ENCODE assay signal across 9 cellular contexts in genomic region chr15:100703032-100703578, GRCh38.
A peak's percentile ranks its signal among the peaks of the same experiment; 100 is the strongest.
DNase-seq lines count a peak whose midpoint lies in the region; ATAC-seq and TF ChIP-seq lines count a peak whose summit lies in the region.
"Had no signal": no experiment of that assay in that cellular context is flagged by ENCODE, and none has a peak within 500 bp of the region (broad histone marks: within the 10 kb centered on the region; RNA-seq: fewer than 3 reads in every experiment).

No MANE protein-coding gene starts in this region.

- no peak for DNase-seq in natural killer cell treated with Interleukin-12 subunit alpha and Interleukin-12 subunit beta and Interleukin-15 and Interleukin-18, amount 100 ng/mL, for 72 hours (ENCODE audit: low spot score)
- DNase-seq in natural killer cell (no peak), middle frontal gyrus (ENCODE audit: extremely low spot score, low spot score) (no peak), dorsolateral prefrontal cortex (no peak), hepatocyte (ENCODE audit: low spot score) (no peak)
- DNase-seq in stimulated activated naive B cell treated with anti-CD40 and anti-IgM and Interleukin-4, amounts not matched to agents 10 μg/mL and 1 μg/mL and 100 μg/mL, for 72 hours, result no peak
- DNase-seq: DND-41 had no signal

- H3K27me3 ChIP-seq in dorsolateral prefrontal cortex (peaks cover 0 to 10% (median 0%) of the 10 kb centered on the region in 45 donors), hepatocyte (no peaks in the 10 kb centered on the region)

- no peak overlapping the region for H3K27ac Mint-ChIP-seq in natural killer cell treated with Interleukin-12 subunit alpha and Interleukin-12 subunit beta and Interleukin-15 and Interleukin-18, amount 100 ng/mL, for 72 hours
- H3K27ac Mint-ChIP-seq in natural killer cell, result no peak overlapping the region
- no peak overlapping the region for H3K27ac Mint-ChIP-seq in activated T-helper 17 cell treated with anti-CD3 and anti-CD28 coated beads, Interleukin-2, amount 50 U/mL, for 72 hours
- H3K27ac Mint-ChIP-seq in stimulated activated naive B cell treated with anti-CD40 and anti-IgM and Interleukin-4, amounts not matched to agents 10 μg/mL and 1 μg/mL and 100 μg/mL, for 72 hours, result no peak overlapping the region

- H3K79me2 ChIP-seq in hepatocyte, result no peaks in the 10 kb centered on the region

- no peak overlapping the region for H3K4me2 ChIP-seq in hepatocyte

- H3K36me3 ChIP-seq in hepatocyte (replicated peaks; ENCODE audit: insufficient read depth, low read depth), result no peaks in the 10 kb centered on the region

- H3K4me1 ChIP-seq in hepatocyte (ENCODE audit: insufficient read depth), result no peaks in the 10 kb centered on the region

- no peaks in the 10 kb centered on the region for H3K36me3 Mint-ChIP-seq in natural killer cell treated with Interleukin-12 subunit alpha and Interleukin-12 subunit beta and Interleukin-15 and Interleukin-18, amount 100 ng/mL, for 72 hours
- no peaks in the 10 kb centered on the region for H3K36me3 Mint-ChIP-seq in natural killer cell
- H3K36me3 Mint-ChIP-seq in activated T-helper 17 cell treated with anti-CD3 and anti-CD28 coated beads, Interleukin-2, amount 50 U/mL, for 72 hours (ENCODE audit: low read depth), result no peaks in the 10 kb centered on the region
- no peaks in the 10 kb centered on the region for H3K36me3 Mint-ChIP-seq in stimulated activated naive B cell treated with anti-CD40 and anti-IgM and Interleukin-4, amounts not matched to agents 10 μg/mL and 1 μg/mL and 100 μg/mL, for 72 hours

- H2AFZ ChIP-seq in hepatocyte, result no peak overlapping the region

- no peaks in the 10 kb centered on the region for H3K9me2 ChIP-seq in hepatocyte (replicated peaks; ENCODE audit: insufficient read depth)

- WGBS in hepatocyte (ENCODE audit: low lambda C conversion rate, missing lambda C conversion rate), result 64% methylated on average over 3 of the region's 3 CpGs

- H3K4me3 Mint-ChIP-seq in natural killer cell treated with Interleukin-12 subunit alpha and Interleukin-12 subunit beta and Interleukin-15 and Interleukin-18, amount 100 ng/mL, for 72 hours, result no peak overlapping the region
- H3K4me3 Mint-ChIP-seq in natural killer cell, result no peak overlapping the region
- H3K4me3 Mint-ChIP-seq in activated T-helper 17 cell treated with anti-CD3 and anti-CD28 coated beads, Interleukin-2, amount 50 U/mL, for 72 hours, result no peak overlapping the region
- H3K4me3 Mint-ChIP-seq in stimulated activated naive B cell treated with anti-CD40 and anti-IgM and Interleukin-4, amounts not matched to agents 10 μg/mL and 1 μg/mL and 100 μg/mL, for 72 hours, result no peak overlapping the region

- TF ChIP-seq CTCF in natural killer cell (IDR thresholded peaks at IDR 0.05) (no peak), dorsolateral prefrontal cortex (IDR thresholded peaks at IDR 0.05 in 54 of 56, conservative IDR thresholded peaks at IDR 0.05 in 2 of 56; ENCODE audit: low read depth in 1 of 56, partially characterized antibody in 56 of 56) (no peak), hepatocyte (IDR thresholded peaks at IDR 0.05; ENCODE audit: poor library complexity) (no peak)

- H3K27me3 Mint-ChIP-seq in natural killer cell treated with Interleukin-12 subunit alpha and Interleukin-12 subunit beta and Interleukin-15 and Interleukin-18, amount 100 ng/mL, for 72 hours, result peaks cover 17 to 57% of the 10 kb centered on the region in 2 donors
- H3K27me3 Mint-ChIP-seq in natural killer cell (ENCODE audit: low read depth in 2 of 2), result peaks cover 5 to 21% of the 10 kb centered on the region in 2 donors
- H3K27me3 Mint-ChIP-seq in activated T-helper 17 cell treated with anti-CD3 and anti-CD28 coated beads, Interleukin-2, amount 50 U/mL, for 72 hours, result peaks cover 22% of the 10 kb centered on the region
- H3K27me3 Mint-ChIP-seq in stimulated activated naive B cell treated with anti-CD40 and anti-IgM and Interleukin-4, amounts not matched to agents 10 μg/mL and 1 μg/mL and 100 μg/mL, for 72 hours, result peaks cover 31 to 35% of the 10 kb centered on the region in 2 donors

- intact Hi-C loops in natural killer cell (cut with micrococcal nuclease) (no loop called here), dorsolateral prefrontal cortex (cut with DNase I) (no loop called here)

- H3K4me3 ChIP-seq in dorsolateral prefrontal cortex, result no peak overlapping the region
- H3K4me3 ChIP-seq in hepatocyte, result no peak overlapping the region

- H3K4me1 Mint-ChIP-seq in natural killer cell treated with Interleukin-12 subunit alpha and Interleukin-12 subunit beta and Interleukin-15 and Interleukin-18, amount 100 ng/mL, for 72 hours (ENCODE audit: low read depth in 2 of 2), result peaks cover 6% of the 10 kb centered on the region in 2 donors
- H3K4me1 Mint-ChIP-seq in natural killer cell, result peaks cover 0 to 7% of the 10 kb centered on the region in 2 donors
- no peaks in the 10 kb centered on the region for H3K4me1 Mint-ChIP-seq in activated T-helper 17 cell treated with anti-CD3 and anti-CD28 coated beads, Interleukin-2, amount 50 U/mL, for 72 hours
- no peaks in the 10 kb centered on the region for H3K4me1 Mint-ChIP-seq in stimulated activated naive B cell treated with anti-CD40 and anti-IgM and Interleukin-4, amounts not matched to agents 10 μg/mL and 1 μg/mL and 100 μg/mL, for 72 hours

- no peak overlapping the region for H3K27ac ChIP-seq in dorsolateral prefrontal cortex
- H3K27ac ChIP-seq in hepatocyte, result no peak overlapping the region

- no peaks in the 10 kb centered on the region for H3K9me3 ChIP-seq in hepatocyte (ENCODE audit: low read depth)

- no peaks in the 10 kb centered on the region for H3K9me3 Mint-ChIP-seq in natural killer cell treated with Interleukin-12 subunit alpha and Interleukin-12 subunit beta and Interleukin-15 and Interleukin-18, amount 100 ng/mL, for 72 hours
- peaks cover 0 to 5% of the 10 kb centered on the region in 2 donors for H3K9me3 Mint-ChIP-seq in natural killer cell
- H3K9me3 Mint-ChIP-seq in activated T-helper 17 cell treated with anti-CD3 and anti-CD28 coated beads, Interleukin-2, amount 50 U/mL, for 72 hours, result no peaks in the 10 kb centered on the region
- H3K9me3 Mint-ChIP-seq in stimulated activated naive B cell treated with anti-CD40 and anti-IgM and Interleukin-4, amounts not matched to agents 10 μg/mL and 1 μg/mL and 100 μg/mL, for 72 hours, result peaks cover 0 to 2% of the 10 kb centered on the region in 2 donors

- ATAC-seq in natural killer cell treated with Interleukin-12 subunit alpha and Interleukin-12 subunit beta and Interleukin-15 and Interleukin-18, amount 100 ng/mL, for 72 hours, result peak; percentile 84 to 96
- ATAC-seq in natural killer cell, result no peak
- ATAC-seq in HG03045 (IDR thresholded peaks at IDR 0.05; ENCODE audit: unreplicated experiment), result peak; percentile 97
- ATAC-seq in activated T-helper 17 cell treated with anti-CD3 and anti-CD28 coated beads, Interleukin-2, amount 50 U/mL, for 72 hours (replicated peaks), result peak; percentile 98
- peak; percentile 76 to 80 for ATAC-seq in stimulated activated naive B cell treated with anti-CD40 and anti-IgM and Interleukin-4, amounts not matched to agents 10 μg/mL and 1 μg/mL and 100 μg/mL, for 72 hours (replicated peaks)

- H4K20me1 ChIP-seq in hepatocyte (ENCODE audit: insufficient read depth, poor library complexity, severe bottlenecking), result no peaks in the 10 kb centered on the region

Comparison
In these comparisons a context has a peak if more than half of its experiments do, and no peak if none do; other contexts are left out.
1. ATAC-seq: peak in natural killer cell treated with Interleukin-12 subunit alpha and Interleukin-12 subunit beta and Interleukin-15 and Interleukin-18, amount 100 ng/mL, for 72 hours (2 of 2), HG03045 (single experiment), activated T-helper 17 cell treated with anti-CD3 and anti-CD28 coated beads, Interleukin-2, amount 50 U/mL, for 72 hours (single experiment) and stimulated activated naive B cell treated with anti-CD40 and anti-IgM and Interleukin-4, amounts not matched to agents 10 μg/mL and 1 μg/mL and 100 μg/mL, for 72 hours (2 of 2); none in natural killer cell (0 of 3).